7 cellular contexts compared by ENCODE assay signal in the genomic region with DNA sequence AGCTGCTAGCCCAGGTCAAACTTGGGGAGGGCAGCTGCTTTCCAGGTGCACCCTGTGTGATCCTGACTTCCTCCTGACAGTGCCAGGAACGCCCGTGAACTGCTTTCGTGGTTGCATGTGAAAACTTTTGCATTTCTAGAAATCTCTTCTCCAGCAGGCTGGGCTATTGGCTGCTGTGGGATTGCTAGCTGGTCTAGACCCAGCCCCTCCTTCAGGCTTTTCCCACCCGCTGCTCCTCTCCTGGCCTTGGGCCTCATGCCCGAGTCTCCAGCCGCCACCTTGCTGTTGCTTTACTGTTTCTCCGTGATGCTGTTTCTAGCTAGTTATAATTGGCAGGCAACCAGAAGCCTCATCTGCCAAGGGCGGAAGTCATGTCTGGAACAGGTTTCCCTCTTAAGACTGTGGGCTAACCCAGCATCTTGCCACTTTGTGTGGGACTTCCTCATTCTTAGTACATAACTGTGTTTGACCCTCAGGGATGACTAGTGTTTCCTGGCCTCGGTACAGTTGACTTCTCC. TPM values are rescaled to one million over a fixed set of nuclear protein-coding genes. Genes with fewer than 3 reads are reported as not detected.
DNase-seq lines count a peak whose midpoint lies in the region; ATAC-seq lines count a peak whose summit lies in the region.

No MANE protein-coding gene starts in this region.

- peak overlapping the region; percentile 79 to 85 for H3K4me3 Mint-ChIP-seq in activated T-cell treated with anti-CD3 and anti-CD28 coated beads, Interleukin-2, amount 50 U/mL, for 72 hours

- no peak overlapping the region for H3K27ac ChIP-seq in rectal smooth muscle tissue (ENCODE audit: low read depth, low read length)

- peaks cover 61% of the 10 kb centered on the region for H3K4me1 Mint-ChIP-seq in activated T-cell treated with anti-CD3 and anti-CD28 coated beads, Interleukin-2, amount 50 U/mL, for 72 hours (ENCODE audit: low read depth)

- H3K27me3 ChIP-seq in rectal smooth muscle tissue (ENCODE audit: control insufficient read depth, insufficient read depth, low read length), result no peaks in the 10 kb centered on the region

- peak overlapping the region; percentile 26 for H3K4me3 ChIP-seq in rectal smooth muscle tissue (ENCODE audit: low read length)

- H3K4me1 ChIP-seq in rectal smooth muscle tissue (ENCODE audit: control insufficient read depth, insufficient read depth, low read length), result no peaks in the 10 kb centered on the region

- no peak overlapping the region for H3K9ac ChIP-seq in rectal smooth muscle tissue (ENCODE audit: low read length)

- H3K27me3 Mint-ChIP-seq in activated T-cell treated with anti-CD3 and anti-CD28 coated beads, Interleukin-2, amount 50 U/mL, for 72 hours (ENCODE audit: low read depth), result no peaks in the 10 kb centered on the region

- H3K9me3 Mint-ChIP-seq in activated T-cell treated with anti-CD3 and anti-CD28 coated beads, Interleukin-2, amount 50 U/mL, for 72 hours, result no peaks in the 10 kb centered on the region

- H3K27ac Mint-ChIP-seq in activated T-cell treated with anti-CD3 and anti-CD28 coated beads, Interleukin-2, amount 50 U/mL, for 72 hours, result peak overlapping the region; percentile 88

- peak; percentile 87 for ATAC-seq in GM18517 (IDR thresholded peaks at IDR 0.05; ENCODE audit: unreplicated experiment)
- peak; percentile 92 for ATAC-seq in HG02884 (IDR thresholded peaks at IDR 0.05; ENCODE audit: unreplicated experiment)
- peak; percentile 62 to 75 for ATAC-seq in activated T-cell treated with anti-CD3 and anti-CD28 coated beads, Interleukin-2, amount 50 U/mL, for 72 hours (replicated peaks in 1 of 2)

- H3K36me3 Mint-ChIP-seq in activated T-cell treated with anti-CD3 and anti-CD28 coated beads, Interleukin-2, amount 50 U/mL, for 72 hours (ENCODE audit: insufficient read depth in 2 of 2), result no peaks in the 10 kb centered on the region

- DNase-seq in NCI-H446 treated with DMSO at 0.1 percent for 48 hours (lab: John Stamatoyannopoulos, UW), result peak; percentile 84
- DNase-seq in activated T-cell treated with anti-CD3 and anti-CD28 coated beads, Interleukin-2, amount 50 U/mL, for 72 hours, result peak; percentile 50 to 52
- DNase-seq in fibroblast of the conjunctiva (ENCODE audit: low read depth), result peak; percentile 64
- DNase-seq in NCI-H187 treated with DMSO at 0.1 percent for 48 hours (lab: John Stamatoyannopoulos, UW), result no peak

- no peaks in the 10 kb centered on the region for H3K36me3 ChIP-seq in rectal smooth muscle tissue (ENCODE audit: control insufficient read depth, insufficient read depth, low read length)

RNA-seq across cellular contexts. Expression of gene MGAT4A, which starts 27.0 kb away (rescaled TPM):
- 100 to 1,000 TPM; 108 to 109 TPM for total RNA-seq in activated T-cell treated with anti-CD3 and anti-CD28 coated beads, Interleukin-2, amount 50 U/mL, for 72 hours
